30 cellular contexts compared by ENCODE assay signal in genomic region chr10:759898-760477, GRCh38.
"Had no signal": no experiment of that assay in that cellular context is flagged by ENCODE, and none has a peak within 500 bp of the region (broad histone marks: within the 10 kb centered on the region; RNA-seq: fewer than 3 reads in every experiment).

No MANE protein-coding gene starts in this region.

- ATAC-seq: activated naive CD4-positive, alpha-beta T cell treated with anti-CD3 and anti-CD28 coated beads, Interleukin-2, amount 50 U/mL, for 72 hours; esophagus mucosa; heart left ventricle; left lobe of liver; pancreas; sciatic nerve; stimulated activated effector memory CD8-positive, alpha-beta T cell treated with anti-CD3 and anti-CD28 coated beads, Interleukin-12 subunit alpha, Interleukin-12 subunit beta, amount 100 ng/mL, for 72 hours had no signal

- DNase-seq: activated CD4-positive, alpha-beta T cell treated with anti-CD3 and anti-CD28 coated beads for 4 hours; activated CD4-positive, alpha-beta T cell treated with anti-CD3 and anti-CD28 coated beads, Interleukin-2, amount 50 U/mL, for 4 hours; activated CD4-positive, CD25-positive, alpha-beta regulatory T cell; activated CD8-positive, alpha-beta memory T cell treated with anti-CD3 and anti-CD28 coated beads, Interleukin-2, amount 50 U/mL, for 4 hours; activated gamma-delta T cell treated with Interleukin-2 at 50 U/mL for 16 hours; activated T-cell treated with anti-CD3 and anti-CD28 coated beads, Interleukin-2, amount 50 U/mL, for 1 hour; central memory CD4-positive, alpha-beta T cell; endodermal cell; foreskin fibroblast; hypothalamus; kidney glomerular epithelial cell; lower lobe of right lung; mesendoderm; nephron progenitor cell; pancreas; retina; stimulated activated CD4-positive, alpha-beta T cell treated with anti-CD3 and anti-CD28 coated beads, Interleukin-4, amount 100 ng/mL, for 24 hours; upper lobe of right lung had no signal

- H3K27ac ChIP-seq: breast epithelium, heart left ventricle, lower lobe of right lung, pancreas, prostate gland, skin epidermis, thoracic aorta, upper lobe of right lung had no signal

- H3K27me3 ChIP-seq: breast epithelium, heart left ventricle, pancreas, upper lobe of right lung had no signal

- H3K36me3 ChIP-seq: breast epithelium, heart left ventricle, lower lobe of right lung, pancreas, prostate gland, thoracic aorta, upper lobe of right lung had no signal

- H3K27ac Mint-ChIP-seq: activated naive CD4-positive, alpha-beta T cell treated with anti-CD3 and anti-CD28 coated beads, Interleukin-2, amount 50 U/mL, for 72 hours; endodermal cell; nephron progenitor cell; stimulated activated effector memory CD8-positive, alpha-beta T cell treated with anti-CD3 and anti-CD28 coated beads, Interleukin-12 subunit alpha, Interleukin-12 subunit beta, amount 100 ng/mL, for 72 hours; stimulated activated naive CD8-positive, alpha-beta T cell treated with anti-CD3 and anti-CD28 coated beads, Interleukin-15, Interleukin-2, amounts not matched to agents 100 ng/mL and 50 ng/mL, for 24 hours; T-helper 2 cell treated with Interferon-gamma antibody and Interleukin-4, amounts not matched to agents 5 μg/mL and 100 μg/mL, for 36 hours had no signal

- H3K4me3 ChIP-seq: breast epithelium, heart left ventricle, lower lobe of right lung, pancreas, prostate gland, skin epidermis, thoracic aorta, upper lobe of right lung had no signal

- H3K9me3 ChIP-seq: pancreas, prostate gland had no signal

- H3K4me1 Mint-ChIP-seq: endodermal cell, nephron progenitor cell had no signal

- H3K4me3 Mint-ChIP-seq: endodermal cell; nephron progenitor cell; stimulated activated effector memory CD8-positive, alpha-beta T cell treated with anti-CD3 and anti-CD28 coated beads, Interleukin-12 subunit alpha, Interleukin-12 subunit beta, amount 100 ng/mL, for 72 hours; stimulated activated naive CD8-positive, alpha-beta T cell treated with anti-CD3 and anti-CD28 coated beads, Interleukin-15, Interleukin-2, amounts not matched to agents 100 ng/mL and 50 ng/mL, for 24 hours; T-helper 2 cell treated with Interferon-gamma antibody and Interleukin-4, amounts not matched to agents 5 μg/mL and 100 μg/mL, for 36 hours had no signal

- H3K36me3 Mint-ChIP-seq: stimulated activated effector memory CD8-positive, alpha-beta T cell treated with anti-CD3 and anti-CD28 coated beads, Interleukin-12 subunit alpha, Interleukin-12 subunit beta, amount 100 ng/mL, for 72 hours had no signal

- H3K4me1 ChIP-seq: breast epithelium, heart left ventricle, lower lobe of right lung, pancreas, prostate gland, upper lobe of right lung had no signal
